8 cellular contexts compared by ENCODE assay signal in the genomic region with DNA sequence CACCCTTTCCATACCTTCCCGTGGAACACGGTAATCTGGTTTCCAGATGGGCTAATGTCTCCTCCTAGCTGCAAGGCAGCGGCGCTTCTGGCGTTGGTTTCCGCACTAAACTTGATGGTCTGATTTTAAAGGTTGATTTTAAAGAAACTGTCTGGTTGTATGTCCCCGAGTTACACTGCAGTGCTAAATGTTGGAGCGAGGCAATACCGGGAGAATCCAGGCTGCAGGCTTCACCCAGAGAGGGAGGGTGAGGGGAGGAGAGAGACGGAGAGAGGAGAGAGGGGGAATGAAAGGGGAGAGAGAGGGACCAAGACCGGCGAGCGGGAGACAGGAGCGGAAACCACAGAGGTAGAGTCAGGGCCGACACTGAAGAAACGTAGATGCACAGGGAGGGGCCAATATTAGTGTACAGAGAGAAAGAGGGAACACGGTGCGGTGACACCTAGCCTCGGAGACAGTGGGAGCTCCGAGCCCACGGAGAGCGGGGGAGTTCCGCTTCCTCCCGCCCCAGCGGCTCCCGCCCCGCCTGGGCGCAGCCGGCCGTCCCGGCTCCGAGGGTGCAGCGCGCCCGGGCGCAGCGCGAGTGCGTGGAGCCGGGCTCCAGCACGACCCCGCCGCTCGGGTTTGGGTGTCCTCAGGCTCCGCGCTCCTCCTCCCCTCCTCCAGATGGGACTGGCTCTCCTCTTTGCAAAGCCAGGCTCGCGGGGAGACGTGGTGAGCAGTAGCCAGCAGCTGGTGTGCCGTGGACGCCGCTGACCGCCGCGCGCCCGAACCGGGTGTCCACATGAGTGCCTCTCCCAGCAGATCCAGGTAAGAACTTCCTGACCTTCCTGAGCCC.
DNase-seq lines count a peak whose midpoint lies in the region; ATAC-seq and TF ChIP-seq lines count a peak whose summit lies in the region.

No MANE protein-coding gene starts in this region.

- ATAC-seq in psoas muscle (peak; percentile 56 to 81 (median 66)), left colon (no peak)

- peaks cover 5% of the 10 kb centered on the region for H3K27me3 Mint-ChIP-seq in activated CD4-positive, alpha-beta memory T cell treated with anti-CD3 and anti-CD28 coated beads, Interleukin-2, amount 10 ng/mL, durations not matched to agents 7 days and 5 days

- H3K36me3 Mint-ChIP-seq in activated CD4-positive, alpha-beta memory T cell treated with anti-CD3 and anti-CD28 coated beads, Interleukin-2, amount 10 ng/mL, durations not matched to agents 7 days and 5 days (ENCODE audit: low read depth), result peaks cover 8% of the 10 kb centered on the region

- H3K4me3 ChIP-seq in HUES64 (ENCODE audit: low read length), result peak overlapping the region; percentile 77
- peak overlapping the region; percentile 60 for H3K4me3 ChIP-seq in foreskin fibroblast (ENCODE audit: low read depth in 1 of 2, low read length in 2 of 2)
- H3K4me3 ChIP-seq in psoas muscle, result peak overlapping the region; percentile 62

- intact Hi-C loops in psoas muscle (cut with DNase I), result loop anchor here (5.0 kb wide), 1 partner anchor 56 kb away; no protein-coding TSS in a partner anchor
- intact Hi-C loops in left colon (cut with DNase I, micrococcal nuclease), result no loop called here

- H3K27ac Mint-ChIP-seq in activated CD4-positive, alpha-beta memory T cell treated with anti-CD3 and anti-CD28 coated beads, Interleukin-2, amount 10 ng/mL, durations not matched to agents 7 days and 5 days, result peak overlapping the region; percentile 66

- peak overlapping the region; percentile 54 for H3K9ac ChIP-seq in HUES64 (ENCODE audit: low read depth, low read length)

- H3K27ac ChIP-seq in HUES64 (ENCODE audit: low read depth, low read length), result no peak overlapping the region
- no peak overlapping the region for H3K27ac ChIP-seq in psoas muscle

- H3K27me3 ChIP-seq in HUES64 (ENCODE audit: insufficient read depth, low read length) (peaks cover 73% of the 10 kb centered on the region), psoas muscle (ENCODE audit: insufficient read depth in 3 of 3, low read length in 2 of 3) (peaks cover 0 to 22% (median 2%) of the 10 kb centered on the region in 3 donors)

- H3K4me1 ChIP-seq in HUES64 (ENCODE audit: insufficient read depth, low read length), result peaks cover 11% of the 10 kb centered on the region; the same call in 1 of the 2 replicates
- no peaks in the 10 kb centered on the region for H3K4me1 ChIP-seq in psoas muscle

- peak overlapping the region; percentile 87 for H3K4me3 Mint-ChIP-seq in activated CD4-positive, alpha-beta memory T cell treated with anti-CD3 and anti-CD28 coated beads, Interleukin-2, amount 10 ng/mL, durations not matched to agents 7 days and 5 days

- peak; percentile 35 for DNase-seq in activated naive CD4-positive, alpha-beta T cell treated with Interleukin-2 at 50 U/mL for 16 hours
- DNase-seq in activated naive CD4-positive, alpha-beta T cell treated with anti-CD3 and anti-CD28 coated beads, Interleukin-2, amount 50 U/mL, for 16 hours, result no peak
- peak; percentile 66 for DNase-seq in activated CD4-positive, alpha-beta memory T cell treated with anti-CD3 and anti-CD28 coated beads, Interleukin-2, amount 10 ng/mL, durations not matched to agents 7 days and 5 days
- peak; percentile 9 to 36 for DNase-seq in foreskin fibroblast
- peak in 1 of 2 donors; percentile 56 for DNase-seq in psoas muscle
- DNase-seq in left colon, result no peak
- DNase-seq in kidney glomerular epithelial cell (lab: John Stamatoyannopoulos, UW), result no peak

- CTCF ChIA-PET in activated CD4-positive, alpha-beta memory T cell treated with anti-CD3 and anti-CD28 coated beads, Interleukin-2, amount 10 ng/mL, durations not matched to agents 7 days and 5 days (lab: Charles Lee), result interaction anchor here (0.6 to 5.0 kb wide), 19 partner anchors 13 to 218 kb away, joined by 3 to 39 read pairs (median 4); no protein-coding TSS in a partner anchor

- POLR2A ChIA-PET in activated CD4-positive, alpha-beta memory T cell treated with anti-CD3 and anti-CD28 coated beads, Interleukin-2, amount 10 ng/mL, durations not matched to agents 7 days and 5 days (lab: Charles Lee), result interaction anchor here (1.1 to 2.2 kb wide), 5 partner anchors 23 to 84 kb away, joined by 3 to 23 read pairs (median 3); no protein-coding TSS in a partner anchor

- H3K36me3 ChIP-seq in HUES64 (ENCODE audit: insufficient read depth, low read length) (no peaks in the 10 kb centered on the region), psoas muscle (ENCODE audit: insufficient read depth in 1 of 2, low read depth in 1 of 2) (no peaks in the 10 kb centered on the region)

- no peaks in the 10 kb centered on the region for H3K9me3 Mint-ChIP-seq in activated CD4-positive, alpha-beta memory T cell treated with anti-CD3 and anti-CD28 coated beads, Interleukin-2, amount 10 ng/mL, durations not matched to agents 7 days and 5 days

- TF ChIP-seq CTCF in foreskin fibroblast (IDR thresholded peaks at IDR 0.05; ENCODE audit: low read depth, low read length) (peak; percentile 45), psoas muscle (IDR thresholded peaks at IDR 0.05) (peak; percentile 23)

- peaks cover 58% of the 10 kb centered on the region for H3K4me1 Mint-ChIP-seq in activated CD4-positive, alpha-beta memory T cell treated with anti-CD3 and anti-CD28 coated beads, Interleukin-2, amount 10 ng/mL, durations not matched to agents 7 days and 5 days

- H3K9me3 ChIP-seq in HUES64 (ENCODE audit: insufficient read depth, low read depth, low read length) (no peaks in the 10 kb centered on the region), psoas muscle (no peaks in the 10 kb centered on the region)

- WGBS in HUES64, result 1% methylated on average over 58 of the region's 58 CpGs
- WGBS in psoas muscle, 3 donors, result 0 to 1% (median 1%) methylated on average over 38 to 58 of the region's 58 CpGs

Comparison
In these comparisons a context has a peak if more than half of its experiments do, and no peak if none do; other contexts are left out.
1. DNase-seq: peak in activated naive CD4-positive, alpha-beta T cell treated with Interleukin-2 at 50 U/mL for 16 hours (single experiment), activated CD4-positive, alpha-beta memory T cell treated with anti-CD3 and anti-CD28 coated beads, Interleukin-2, amount 10 ng/mL, durations not matched to agents 7 days and 5 days (single experiment) and foreskin fibroblast (2 of 2); none in activated naive CD4-positive, alpha-beta T cell treated with anti-CD3 and anti-CD28 coated beads, Interleukin-2, amount 50 U/mL, for 16 hours (single experiment), left colon (0 of 2) and kidney glomerular epithelial cell (single experiment).
2. intact Hi-C loops: an anchor here in psoas muscle (5.0 kb wide); none called in left colon.
3. Peak in every context shown above with its lines, with median percentiles within 50 percentile points of each other: H3K4me3 ChIP-seq.